Comparison of ENCODE assay signal across 3 cellular contexts in the genomic region with DNA sequence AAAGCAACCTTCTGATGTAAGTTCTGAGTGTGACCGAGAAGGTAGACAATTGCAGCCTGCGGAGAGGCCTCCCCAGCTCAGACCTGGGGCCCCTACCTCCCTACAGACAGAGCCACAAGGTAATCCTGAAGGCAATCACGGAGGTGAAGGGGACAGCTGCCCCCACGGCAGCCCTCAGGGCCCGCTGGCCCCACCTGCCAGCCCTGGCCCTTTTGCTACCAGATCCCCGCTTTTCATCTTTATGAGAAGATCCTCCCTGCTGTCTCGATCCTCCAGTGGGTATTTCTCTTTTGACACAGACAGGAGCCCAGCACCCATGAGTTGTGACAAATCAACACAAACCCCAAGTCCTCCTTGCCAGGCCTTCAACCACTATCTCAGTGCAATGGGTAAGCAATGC.
TF ChIP-seq lines count a peak whose summit lies in the region.

No MANE protein-coding gene starts in this region.

TF ChIP-seq in IMR-90, 13 proteins besides CTCF, POLR2A, EP300 and RAD21:
- TF ChIP-seq SMC3 (IDR thresholded peaks at IDR 0.05; ENCODE audit: low read depth, low read length) (no peak), CHD1 (IDR thresholded peaks at IDR 0.05; ENCODE audit: low read depth, low read length) (no peak), MAFK (IDR thresholded peaks at IDR 0.05; ENCODE audit: low read depth, low read length) (no peak), RFX5 (IDR thresholded peaks at IDR 0.05; ENCODE audit: low read depth, low read length) (no peak), BHLHE40 (IDR thresholded peaks at IDR 0.05; ENCODE audit: low read depth, low read length) (no peak)

TF ChIP-seq in K562, 482 proteins besides CTCF, POLR2A, EP300 and RAD21:
- TF ChIP-seq, protein P1, sequence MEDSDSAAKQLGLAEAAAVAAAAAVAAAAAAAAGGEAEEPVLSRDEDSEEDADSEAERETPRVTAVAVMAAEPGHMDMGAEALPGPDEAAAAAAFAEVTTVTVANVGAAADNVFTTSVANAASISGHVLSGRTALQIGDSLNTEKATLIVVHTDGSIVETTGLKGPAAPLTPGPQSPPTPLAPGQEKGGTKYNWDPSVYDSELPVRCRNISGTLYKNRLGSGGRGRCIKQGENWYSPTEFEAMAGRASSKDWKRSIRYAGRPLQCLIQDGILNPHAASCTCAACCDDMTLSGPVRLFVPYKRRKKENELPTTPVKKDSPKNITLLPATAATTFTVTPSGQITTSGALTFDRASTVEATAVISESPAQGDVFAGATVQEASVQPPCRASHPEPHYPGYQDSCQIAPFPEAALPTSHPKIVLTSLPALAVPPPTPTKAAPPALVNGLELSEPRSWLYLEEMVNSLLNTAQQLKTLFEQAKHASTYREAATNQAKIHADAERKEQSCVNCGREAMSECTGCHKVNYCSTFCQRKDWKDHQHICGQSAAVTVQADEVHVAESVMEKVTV (CRISPR knock-in tag; IDR thresholded peaks at IDR 0.05): no peak
- no peak for TF ChIP-seq SRSF7 (optimal IDR thresholded peaks at IDR 0.05; ENCODE audit: low read depth, low read length)
- no peak for TF ChIP-seq ZNF133 (CRISPR knock-in tag; IDR thresholded peaks at IDR 0.05)
TF ChIP-seq in K562: peak in this region for 0.

TF ChIP-seq in neural cell, 6 proteins besides CTCF, POLR2A, EP300 and RAD21:
- TF ChIP-seq, protein P2, sequence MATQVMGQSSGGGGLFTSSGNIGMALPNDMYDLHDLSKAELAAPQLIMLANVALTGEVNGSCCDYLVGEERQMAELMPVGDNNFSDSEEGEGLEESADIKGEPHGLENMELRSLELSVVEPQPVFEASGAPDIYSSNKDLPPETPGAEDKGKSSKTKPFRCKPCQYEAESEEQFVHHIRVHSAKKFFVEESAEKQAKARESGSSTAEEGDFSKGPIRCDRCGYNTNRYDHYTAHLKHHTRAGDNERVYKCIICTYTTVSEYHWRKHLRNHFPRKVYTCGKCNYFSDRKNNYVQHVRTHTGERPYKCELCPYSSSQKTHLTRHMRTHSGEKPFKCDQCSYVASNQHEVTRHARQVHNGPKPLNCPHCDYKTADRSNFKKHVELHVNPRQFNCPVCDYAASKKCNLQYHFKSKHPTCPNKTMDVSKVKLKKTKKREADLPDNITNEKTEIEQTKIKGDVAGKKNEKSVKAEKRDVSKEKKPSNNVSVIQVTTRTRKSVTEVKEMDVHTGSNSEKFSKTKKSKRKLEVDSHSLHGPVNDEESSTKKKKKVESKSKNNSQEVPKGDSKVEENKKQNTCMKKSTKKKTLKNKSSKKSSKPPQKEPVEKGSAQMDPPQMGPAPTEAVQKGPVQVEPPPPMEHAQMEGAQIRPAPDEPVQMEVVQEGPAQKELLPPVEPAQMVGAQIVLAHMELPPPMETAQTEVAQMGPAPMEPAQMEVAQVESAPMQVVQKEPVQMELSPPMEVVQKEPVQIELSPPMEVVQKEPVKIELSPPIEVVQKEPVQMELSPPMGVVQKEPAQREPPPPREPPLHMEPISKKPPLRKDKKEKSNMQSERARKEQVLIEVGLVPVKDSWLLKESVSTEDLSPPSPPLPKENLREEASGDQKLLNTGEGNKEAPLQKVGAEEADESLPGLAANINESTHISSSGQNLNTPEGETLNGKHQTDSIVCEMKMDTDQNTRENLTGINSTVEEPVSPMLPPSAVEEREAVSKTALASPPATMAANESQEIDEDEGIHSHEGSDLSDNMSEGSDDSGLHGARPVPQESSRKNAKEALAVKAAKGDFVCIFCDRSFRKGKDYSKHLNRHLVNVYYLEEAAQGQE (IDR thresholded peaks at IDR 0.05; ENCODE audit: borderline replicate concordance): no peak
- TF ChIP-seq EZH2 (IDR thresholded peaks at IDR 0.05; ENCODE audit: borderline replicate concordance, insufficient read depth, low read length, poor library complexity, severe bottlenecking): no peak
- no peak for TF ChIP-seq SMC3 (conservative IDR thresholded peaks at IDR 0.05; ENCODE audit: poor library complexity)
- TF ChIP-seq POLR2AphosphoS5 (IDR thresholded peaks at IDR 0.05): no peak
- no peak for TF ChIP-seq TAF1 (IDR thresholded peaks at IDR 0.05; ENCODE audit: low read depth)
- no peak for TF ChIP-seq MXI1 (conservative IDR thresholded peaks at IDR 0.05; ENCODE audit: poor library complexity, severe bottlenecking)
